Comparison of ENCODE assay signal across 8 cellular contexts in genomic region chr20:51563597-51564332, GRCh38. TPM values are rescaled to one million over a fixed set of nuclear protein-coding genes. Genes with fewer than 3 reads are reported as not detected.
DNase-seq lines count a peak whose midpoint lies in the region; ATAC-seq, FAIRE-seq and TF ChIP-seq lines count a peak whose summit lies in the region.

No MANE protein-coding gene starts in this region.

- intact Hi-C loops in head of caudate nucleus (cut with DNase I) = no loop called here
- intact Hi-C loops in pancreas (cut with DNase I) = no loop called here

- H3K4me1 ChIP-seq in pancreas = peaks cover 7 to 31% (median 23%) of the 10 kb centered on the region in 3 donors

- TF ChIP-seq CTCF in AG10803 (conservative IDR thresholded peaks at IDR 0.05; ENCODE audit: low read length) = peak; percentile 14; the same call in 1 of the 2 replicates
- no peak for TF ChIP-seq CTCF in pancreas (IDR thresholded peaks at IDR 0.05)
- TF ChIP-seq CTCF in GM10248 (IDR thresholded peaks at IDR 0.05; ENCODE audit: control extremely low read depth, extremely low read depth, low read depth, missing control alignments) = no peak

- H3K27me3 ChIP-seq in pancreas = peaks cover 0 to 11% (median 2%) of the 10 kb centered on the region in 4 donors

- CTCF ChIA-PET in GM10248 (lab: Yijun Ruan, JAX) = interaction anchor here (2.0 kb wide), 1 partner anchor 31 kb away, joined by 8 read pairs; no protein-coding TSS in a partner anchor

- H3K4me3 ChIP-seq in AG10803 (ENCODE audit: low read length) = peak overlapping the region; percentile 17; the same call in 1 of the 2 replicates
- no peak overlapping the region for H3K4me3 ChIP-seq in pancreas

- WGBS in pancreas, 2 donors = 31% methylated on average over 15 of the region's 15 CpGs

- FAIRE-seq in pancreas (lab: Jason Lieb, UNC) = no peak

- H3K9me3 ChIP-seq in pancreas = no peaks in the 10 kb centered on the region

- ATAC-seq in pancreas = peak; percentile 58 to 74 (median 61)
- no peak for ATAC-seq in GM18868 (IDR thresholded peaks at IDR 0.05; ENCODE audit: unreplicated experiment)

- POLR2A ChIA-PET in GM10248 (lab: Yijun Ruan, JAX) = no interaction called here

- no peak overlapping the region for H3K27ac ChIP-seq in pancreas

- no peaks in the 10 kb centered on the region for H3K36me3 ChIP-seq in pancreas

- DNase-seq in AG10803 (ENCODE audit: low read depth) (peak; percentile 81), HS-5 (ENCODE audit: low read depth) (peak; percentile 95), head of caudate nucleus (peak in 26 of 42 donors; percentile 17 to 76 (median 47)), pancreas (peak in 5 of 6 donors; percentile 31 to 58 (median 41)), cortex of kidney (lab: John Stamatoyannopoulos, UW) (no peak), GM10248 (ENCODE audit: extremely low spot score) (no peak)
- peak; percentile 24 for DNase-seq in activated CD8-positive, alpha-beta memory T cell treated with anti-CD3 and anti-CD28 coated beads, Interleukin-2, amount 50 U/mL, for 4 hours

RNA-seq across cellular contexts. Expression of gene NFATC2, which starts 21.2 kb away (rescaled TPM):
- 1 to 10 TPM; 3.4 to 8.3 (median 4.3) TPM for total RNA-seq in pancreas
- 1 to 10 TPM; 1.5 to 2.8 TPM for polyA plus RNA-seq in pancreas

Comparison
In these comparisons a context has a peak if more than half of its experiments do, and no peak if none do; other contexts are left out.
1. DNase-seq: peak in AG10803 (single experiment), HS-5 (single experiment), activated CD8-positive, alpha-beta memory T cell treated with anti-CD3 and anti-CD28 coated beads, Interleukin-2, amount 50 U/mL, for 4 hours (single experiment), head of caudate nucleus (26 of 42) and pancreas (5 of 6); none in cortex of kidney (single experiment) and GM10248 (single experiment).